In genomic region chr5:96661101-96661840, GRCh38 we compare ENCODE assay signal across 8 cellular contexts. TPM values are rescaled to one million over a fixed set of nuclear protein-coding genes. Genes with fewer than 3 reads are reported as not detected.
DNase-seq lines count a peak whose midpoint lies in the region; ATAC-seq and FAIRE-seq lines count a peak whose summit lies in the region.

No MANE protein-coding gene starts in this region.

- H3K9me3 ChIP-seq in iPS-20b (ENCODE audit: insufficient read depth, low read depth, low read length): no peaks in the 10 kb centered on the region
- H3K9me3 ChIP-seq in small intestine (ENCODE audit: control insufficient read depth, low read depth): no peaks in the 10 kb centered on the region

- FAIRE-seq in small intestine (lab: Jason Lieb, UNC): no peak

- H3K27ac ChIP-seq in iPS-20b (ENCODE audit: low read length) (no peak overlapping the region), small intestine (ENCODE audit: low read depth in 1 of 2, low read length in 1 of 2) (peak overlapping the region; percentile 99)

- no peaks in the 10 kb centered on the region for H3K36me3 ChIP-seq in iPS-20b (ENCODE audit: insufficient read depth, low read depth, low read length)
- no peaks in the 10 kb centered on the region for H3K36me3 ChIP-seq in small intestine (ENCODE audit: control insufficient read depth in 2 of 2, insufficient read depth in 2 of 2, low read length in 2 of 2)

- H3K27me3 ChIP-seq in iPS-20b (ENCODE audit: insufficient read depth, low read length) (peaks cover 60% of the 10 kb centered on the region), small intestine (ENCODE audit: control insufficient read depth in 2 of 2, insufficient read depth in 2 of 2, low read length in 2 of 2) (no peaks in the 10 kb centered on the region)

- H3K4me1 ChIP-seq in iPS-20b (ENCODE audit: insufficient read depth, low read length) (peaks cover 7% of the 10 kb centered on the region; the same call in 1 of the 2 replicates), small intestine (ENCODE audit: control insufficient read depth in 2 of 2, insufficient read depth in 1 of 2, low read depth in 1 of 2, low read length in 1 of 2) (peaks cover 3 to 5% of the 10 kb centered on the region in 2 donors)

- peak; percentile 10 for ATAC-seq in HG02970 (IDR thresholded peaks at IDR 0.05; ENCODE audit: low FRiP score, unreplicated experiment)
- no peak for ATAC-seq in HG02840 (IDR thresholded peaks at IDR 0.05; ENCODE audit: low FRiP score, unreplicated experiment)

- peak overlapping the region; percentile 70; the same call in 1 of the 2 replicates for H3K9ac ChIP-seq in iPS-20b (ENCODE audit: low read depth, low read length)

- H3K4me3 ChIP-seq in iPS-20b (ENCODE audit: low read length): peak overlapping the region; percentile 90
- H3K4me3 ChIP-seq in small intestine (ENCODE audit: low read depth in 1 of 2, low read length in 2 of 2): peak overlapping the region; percentile 96 to 97

- WGBS in small intestine, 3 donors: 1 to 5% (median 5%) methylated on average over 20 of the region's 20 CpGs

- DNase-seq in DMS 273 (lab: John Stamatoyannopoulos, UW; ENCODE audit: unreplicated experiment) (peak; percentile 54), DMS 273 treated with DMSO at 0.1 percent for 48 hours (lab: John Stamatoyannopoulos, UW) (no peak), RPMI8226 (peak; percentile 66), astrocyte of the hippocampus (ENCODE audit: low read depth, low spot score) (peak; percentile 63), small intestine (peak; percentile 64)

RNA-seq across cellular contexts. Expression of gene CAST, which starts 0.9 kb away (rescaled TPM):
- polyA plus RNA-seq in small intestine: 100 to 1,000 TPM in 2 of 3 donors, 10 to 100 TPM in 1; 96.7 to 165 (median 120) TPM
